ENCODE assay signal across 20 cellular contexts in the genomic region with DNA sequence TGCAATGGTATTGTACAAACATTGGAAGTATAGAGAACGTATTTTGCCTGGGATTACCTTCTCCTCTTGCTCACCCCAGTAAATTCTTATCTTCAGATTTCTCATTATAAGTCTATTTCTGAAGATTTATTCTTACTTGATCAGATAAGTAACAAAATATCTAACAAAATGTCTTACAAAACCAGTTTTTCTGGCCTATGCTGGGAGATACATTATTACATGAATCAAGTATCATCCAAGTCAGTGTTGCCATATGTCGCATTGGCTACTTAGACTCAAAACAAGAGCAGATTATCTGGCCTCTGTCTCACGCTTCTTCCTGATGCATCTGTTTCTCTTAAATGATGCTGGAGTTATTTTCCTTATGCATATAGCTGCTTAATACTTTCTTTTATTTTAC.
DNase-seq lines count a peak whose midpoint lies in the region; ATAC-seq and TF ChIP-seq lines count a peak whose summit lies in the region.
"Had no signal": no experiment of that assay in that cellular context is flagged by ENCODE, and none has a peak within 500 bp of the region (broad histone marks: within the 10 kb centered on the region; RNA-seq: fewer than 3 reads in every experiment).

No MANE protein-coding gene starts in this region.

- no peaks in the 10 kb centered on the region for H3K79me1 ChIP-seq in neuronal stem cell (ENCODE audit: low read depth, low read length)

- H2BK12ac ChIP-seq in neuronal stem cell (ENCODE audit: low read length) = no peak overlapping the region

- no peak overlapping the region for H4K91ac ChIP-seq in neuronal stem cell (ENCODE audit: low read depth, low read length, poor library complexity)

- no peaks in the 10 kb centered on the region for H3K36me3 Mint-ChIP-seq in activated CD4-positive, alpha-beta memory T cell treated with anti-CD3 and anti-CD28 coated beads for 36 hours
- no peaks in the 10 kb centered on the region for H3K36me3 Mint-ChIP-seq in T-cell
- H3K36me3 Mint-ChIP-seq: CD4-positive, CD25-positive, alpha-beta regulatory T cell had no signal

- H2AFZ ChIP-seq in neuronal stem cell (ENCODE audit: low read length) = no peak overlapping the region

- H2BK120ac ChIP-seq in neuronal stem cell (ENCODE audit: low read depth, low read length) = no peak overlapping the region

- H3K27ac Mint-ChIP-seq in activated CD4-positive, alpha-beta memory T cell treated with anti-CD3 and anti-CD28 coated beads for 36 hours = no peak overlapping the region
- H3K27ac Mint-ChIP-seq in T-cell = no peak overlapping the region
- H3K27ac Mint-ChIP-seq: CD4-positive, CD25-positive, alpha-beta regulatory T cell had no signal

- intact Hi-C loops in activated CD4-positive, alpha-beta memory T cell treated with anti-CD3 and anti-CD28 coated beads for 36 hours (cut with micrococcal nuclease) = no loop called here

- H3K18ac ChIP-seq in neuronal stem cell (ENCODE audit: low read length) = no peak overlapping the region

- H3K23ac ChIP-seq in neuronal stem cell (ENCODE audit: low read depth, low read length, poor library complexity) = no peak overlapping the region

- no peaks in the 10 kb centered on the region for H3K9me3 Mint-ChIP-seq in activated CD4-positive, alpha-beta memory T cell treated with anti-CD3 and anti-CD28 coated beads for 36 hours
- no peaks in the 10 kb centered on the region for H3K9me3 Mint-ChIP-seq in T-cell
- H3K9me3 Mint-ChIP-seq: CD4-positive, CD25-positive, alpha-beta regulatory T cell; H9 had no signal

- H3K4me3 ChIP-seq in neuronal stem cell (ENCODE audit: low read length in 2 of 2) = no peak overlapping the region
- H3K4me3 ChIP-seq: Peyer's patch had no signal

- H3K27ac ChIP-seq in VCaP (peak overlapping the region; percentile 9; the same call in 1 of the 2 replicates), neuronal stem cell (replicated peaks; ENCODE audit: low read length) (peak overlapping the region; percentile 26)
- H3K27ac ChIP-seq: HL-60, Peyer's patch had no signal

- no peak for ATAC-seq in GM19463 (IDR thresholded peaks at IDR 0.05; ENCODE audit: unreplicated experiment)
- ATAC-seq in T-cell (replicated peaks in 1 of 4) = no peak

- CTCF ChIA-PET in activated CD4-positive, alpha-beta memory T cell treated with anti-CD3 and anti-CD28 coated beads for 36 hours (lab: Charles Lee) = no interaction called here
- CTCF ChIA-PET in T-cell (lab: Charles Lee) = interaction anchor here in 1 of 2 donors (0.6 kb wide), 1 partner anchor 1085 kb away, joined by 3 read pairs; no protein-coding TSS in a partner anchor

- H3K4me1 Mint-ChIP-seq in activated CD4-positive, alpha-beta memory T cell treated with anti-CD3 and anti-CD28 coated beads for 36 hours (ENCODE audit: low read depth) = no peaks in the 10 kb centered on the region
- H3K4me1 Mint-ChIP-seq in T-cell = no peaks in the 10 kb centered on the region
- H3K4me1 Mint-ChIP-seq: CD4-positive, CD25-positive, alpha-beta regulatory T cell had no signal

- no peak overlapping the region for H3K9ac ChIP-seq in neuronal stem cell (ENCODE audit: low read depth, low read length, poor library complexity)

- H3K4ac ChIP-seq in neuronal stem cell (ENCODE audit: low read length) = no peak overlapping the region

- no peak overlapping the region for H3K4me2 ChIP-seq in neuronal stem cell (ENCODE audit: insufficient read depth, low read length, poor library complexity, severe bottlenecking)

- peaks cover 0 to 2% of the 10 kb centered on the region in 2 donors for H3K4me1 ChIP-seq in neuronal stem cell (ENCODE audit: control insufficient read depth in 2 of 2, insufficient read depth in 1 of 2, low read depth in 1 of 2, low read length in 2 of 2)
- H3K4me1 ChIP-seq: Peyer's patch had no signal

- no peaks in the 10 kb centered on the region for H3K36me3 ChIP-seq in neuronal stem cell (replicated peaks in 1 of 2; ENCODE audit: control insufficient read depth in 2 of 2, insufficient read depth in 2 of 2, low read length in 2 of 2)
- H3K36me3 ChIP-seq: Peyer's patch had no signal

- no peak overlapping the region for H3K14ac ChIP-seq in neuronal stem cell (ENCODE audit: low read length)

- H2BK5ac ChIP-seq in neuronal stem cell (ENCODE audit: low read length) = no peak overlapping the region

- H3K27me3 ChIP-seq in neuronal stem cell (ENCODE audit: control insufficient read depth in 3 of 3, insufficient read depth in 3 of 3, low read depth in 1 of 3, low read length in 3 of 3) = no peaks in the 10 kb centered on the region
- H3K27me3 ChIP-seq: Peyer's patch had no signal

- no peaks in the 10 kb centered on the region for H3K27me3 Mint-ChIP-seq in activated CD4-positive, alpha-beta memory T cell treated with anti-CD3 and anti-CD28 coated beads for 36 hours
- H3K27me3 Mint-ChIP-seq in T-cell = no peaks in the 10 kb centered on the region
- H3K27me3 Mint-ChIP-seq: CD4-positive, CD25-positive, alpha-beta regulatory T cell had no signal

- DNase-seq in DMS53 treated with DMSO at 0.1 percent for 48 hours (lab: John Stamatoyannopoulos, UW; ENCODE audit: unreplicated experiment) (peak; percentile 17), NCI-H2171 treated with DMSO at 0.1 percent for 48 hours (lab: John Stamatoyannopoulos, UW) (peak; percentile 53), neuronal stem cell (ENCODE audit: low spot score) (no peak), T-cell (no peak)
- DNase-seq in activated CD4-positive, alpha-beta memory T cell treated with anti-CD3 and anti-CD28 coated beads for 36 hours = no peak
- DNase-seq: CD4-positive, CD25-positive, alpha-beta regulatory T cell; EL; H9; KBM-7; MM.1S; NCI-H1048; NCI-H1417 treated with DMSO at 0.1 percent for 48 hours; NCI-H187 treated with DMSO at 0.1 percent for 48 hours; NCI-H2107; NCI-H748 treated with DMSO at 0.1 percent for 48 hours; Peyer's patch; T-helper 9 cell had no signal

- no peak overlapping the region for H3K4me3 Mint-ChIP-seq in activated CD4-positive, alpha-beta memory T cell treated with anti-CD3 and anti-CD28 coated beads for 36 hours
- no peak overlapping the region for H3K4me3 Mint-ChIP-seq in T-cell
- H3K4me3 Mint-ChIP-seq: CD4-positive, CD25-positive, alpha-beta regulatory T cell; H9 had no signal

- H4K8ac ChIP-seq in neuronal stem cell (ENCODE audit: low read depth, low read length) = no peak overlapping the region

- no peak overlapping the region for H2BK15ac ChIP-seq in neuronal stem cell (ENCODE audit: low read length)

- POLR2A ChIA-PET in activated CD4-positive, alpha-beta memory T cell treated with anti-CD3 and anti-CD28 coated beads for 36 hours (lab: Charles Lee) = no interaction called here
- POLR2A ChIA-PET in T-cell (lab: Charles Lee) = interaction anchor here in 1 of 2 donors (0.7 kb wide), 1 partner anchor 1431 kb away, joined by 7 read pairs; no protein-coding TSS in a partner anchor

- no peak for TF ChIP-seq CTCF in VCaP (conservative IDR thresholded peaks at IDR 0.05)

- no peaks in the 10 kb centered on the region for H3K9me3 ChIP-seq in neuronal stem cell (replicated peaks in 1 of 2; ENCODE audit: control insufficient read depth in 2 of 2, insufficient read depth in 1 of 2, low read depth in 1 of 2, low read length in 2 of 2)
- H3K9me3 ChIP-seq: Peyer's patch had no signal

- H2AK5ac ChIP-seq in neuronal stem cell (ENCODE audit: low read depth, low read length) = no peak overlapping the region

- no CpG with 5 or more reads among the region's 3 CpGs for WGBS in neuronal stem cell (ENCODE audit: extremely low coverage in 2 of 2, insufficient read length in 2 of 2, insufficient replicate concordance in 1 of 2), 2 donors

Comparison
In these comparisons a context has a peak if more than half of its experiments do, and no peak if none do; other contexts are left out.
1. DNase-seq: peak in DMS53 treated with DMSO at 0.1 percent for 48 hours (single experiment) and NCI-H2171 treated with DMSO at 0.1 percent for 48 hours (single experiment); none in neuronal stem cell (single experiment), activated CD4-positive, alpha-beta memory T cell treated with anti-CD3 and anti-CD28 coated beads for 36 hours (single experiment) and T-cell (0 of 34).